1 cellular context compared by ENCODE assay signal in the genomic region with DNA sequence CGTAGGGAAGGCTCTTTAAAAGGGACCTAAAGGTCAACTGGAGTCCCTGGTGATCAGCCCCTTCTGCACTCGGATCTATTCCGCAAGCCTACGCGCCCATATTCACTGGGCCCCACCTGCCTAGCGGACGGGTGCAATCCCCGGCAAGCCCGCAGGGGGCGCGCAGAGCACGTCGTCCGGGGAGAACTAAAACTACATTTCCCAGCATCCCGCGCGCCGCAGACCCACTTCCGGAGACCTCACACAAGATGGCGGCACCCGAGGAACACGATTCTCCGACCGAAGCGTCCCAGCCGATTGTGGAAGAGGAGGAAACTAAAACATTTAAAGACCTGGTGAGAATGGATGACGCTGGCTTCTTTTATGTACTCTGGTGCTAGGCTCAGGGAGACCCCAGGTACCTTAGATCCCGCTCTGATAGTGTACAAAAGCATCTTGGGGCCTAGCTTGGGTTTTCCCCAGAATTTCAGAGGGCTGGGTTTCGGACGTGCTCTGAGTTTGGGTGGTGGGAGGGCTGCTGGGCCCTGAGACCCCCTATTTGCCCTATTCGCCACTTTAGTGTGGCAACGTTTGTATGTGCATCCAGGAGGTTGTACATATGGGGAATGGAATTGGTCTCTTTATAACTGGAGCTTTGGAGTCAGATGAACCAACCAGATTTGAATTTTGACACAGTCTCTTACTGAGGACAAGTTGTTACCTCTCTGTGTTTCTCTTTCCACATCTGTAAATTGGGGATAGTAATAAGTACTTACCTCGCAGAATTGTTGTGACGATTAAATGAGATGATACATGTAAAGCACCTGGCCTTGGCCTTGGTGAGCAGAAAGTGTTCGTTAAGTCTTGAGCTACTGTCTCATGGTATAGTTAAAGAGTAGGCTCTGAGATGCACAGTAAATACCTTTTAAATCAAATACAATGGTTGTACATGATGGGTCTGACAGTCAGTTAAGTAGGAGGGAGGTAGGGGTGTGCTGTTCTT.
TF ChIP-seq lines count a peak whose summit lies in the region.

TSS of gene DDX47 (plus strand) at position 227 of the 982 bp plus-strand sequence. CDS start at position 249, 22 bp downstream.

TF ChIP-seq in HepG2, 621 proteins besides CTCF, POLR2A, EP300 and RAD21 (continued from another document and continues in another):
- TF ChIP-seq ARID5B (CRISPR knock-in tag; IDR thresholded peaks at IDR 0.05) (peak; percentile 52; the same call in 1 of the 2 replicates), ZNF557 (CRISPR knock-in tag; IDR thresholded peaks at IDR 0.05) (no peak), RFX1 (IDR thresholded peaks at IDR 0.05) (no peak), ZBTB40 (IDR thresholded peaks at IDR 0.05) (peak; percentile 15; the same call in 1 of the 2 replicates), ZBTB40 (CRISPR knock-in tag; IDR thresholded peaks at IDR 0.05) (peak; percentile 79), THAP11 (CRISPR knock-in tag; IDR thresholded peaks at IDR 0.05) (peak; percentile 100), DRAP1 (CRISPR knock-in tag; IDR thresholded peaks at IDR 0.05) (peak; percentile 47; the same call in 1 of the 2 replicates), PHF5A (CRISPR knock-in tag; IDR thresholded peaks at IDR 0.05; ENCODE audit: low read depth, unreplicated experiment) (peak; percentile 23), NBN (conservative IDR thresholded peaks at IDR 0.05) (no peak), ZNF7 (CRISPR knock-in tag; IDR thresholded peaks at IDR 0.05) (no peak), ATF7-NPFF (CRISPR knock-in tag; IDR thresholded peaks at IDR 0.05; ENCODE audit: low read depth) (no peak), ZNF713 (CRISPR knock-in tag; IDR thresholded peaks at IDR 0.05) (no peak), HMGA1 (CRISPR knock-in tag; conservative IDR thresholded peaks at IDR 0.05) (no peak), RXRB (CRISPR knock-in tag; IDR thresholded peaks at IDR 0.05; ENCODE audit: borderline replicate concordance) (peak; percentile 62; the same call in 1 of the 2 replicates), GATA4 (IDR thresholded peaks at IDR 0.05; ENCODE audit: borderline replicate concordance, low read depth) (no peak), TIGD3 (CRISPR knock-in tag; IDR thresholded peaks at IDR 0.05; ENCODE audit: borderline replicate concordance) (no peak)
- TF ChIP-seq, protein P1, sequence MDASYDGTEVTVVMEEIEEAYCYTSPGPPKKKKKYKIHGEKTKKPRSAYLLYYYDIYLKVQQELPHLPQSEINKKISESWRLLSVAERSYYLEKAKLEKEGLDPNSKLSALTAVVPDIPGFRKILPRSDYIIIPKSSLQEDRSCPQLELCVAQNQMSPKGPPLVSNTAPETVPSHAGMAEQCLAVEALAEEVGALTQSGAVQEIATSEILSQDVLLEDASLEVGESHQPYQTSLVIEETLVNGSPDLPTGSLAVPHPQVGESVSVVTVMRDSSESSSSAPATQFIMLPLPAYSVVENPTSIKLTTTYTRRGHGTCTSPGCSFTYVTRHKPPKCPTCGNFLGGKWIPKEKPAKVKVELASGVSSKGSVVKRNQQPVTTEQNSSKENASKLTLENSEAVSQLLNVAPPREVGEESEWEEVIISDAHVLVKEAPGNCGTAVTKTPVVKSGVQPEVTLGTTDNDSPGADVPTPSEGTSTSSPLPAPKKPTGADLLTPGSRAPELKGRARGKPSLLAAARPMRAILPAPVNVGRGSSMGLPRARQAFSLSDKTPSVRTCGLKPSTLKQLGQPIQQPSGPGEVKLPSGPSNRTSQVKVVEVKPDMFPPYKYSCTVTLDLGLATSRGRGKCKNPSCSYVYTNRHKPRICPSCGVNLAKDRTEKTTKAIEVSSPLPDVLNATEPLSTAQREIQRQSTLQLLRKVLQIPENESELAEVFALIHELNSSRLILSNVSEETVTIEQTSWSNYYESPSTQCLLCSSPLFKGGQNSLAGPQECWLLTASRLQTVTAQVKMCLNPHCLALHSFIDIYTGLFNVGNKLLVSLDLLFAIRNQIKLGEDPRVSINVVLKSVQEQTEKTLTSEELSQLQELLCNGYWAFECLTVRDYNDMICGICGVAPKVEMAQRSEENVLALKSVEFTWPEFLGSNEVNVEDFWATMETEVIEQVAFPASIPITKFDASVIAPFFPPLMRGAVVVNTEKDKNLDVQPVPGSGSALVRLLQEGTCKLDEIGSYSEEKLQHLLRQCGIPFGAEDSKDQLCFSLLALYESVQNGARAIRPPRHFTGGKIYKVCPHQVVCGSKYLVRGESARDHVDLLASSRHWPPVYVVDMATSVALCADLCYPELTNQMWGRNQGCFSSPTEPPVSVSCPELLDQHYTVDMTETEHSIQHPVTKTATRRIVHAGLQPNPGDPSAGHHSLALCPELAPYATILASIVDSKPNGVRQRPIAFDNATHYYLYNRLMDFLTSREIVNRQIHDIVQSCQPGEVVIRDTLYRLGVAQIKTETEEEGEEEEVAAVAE (CRISPR knock-in tag; IDR thresholded peaks at IDR 0.05; ENCODE audit: borderline replicate concordance), result no peak
- TF ChIP-seq, protein P2, sequence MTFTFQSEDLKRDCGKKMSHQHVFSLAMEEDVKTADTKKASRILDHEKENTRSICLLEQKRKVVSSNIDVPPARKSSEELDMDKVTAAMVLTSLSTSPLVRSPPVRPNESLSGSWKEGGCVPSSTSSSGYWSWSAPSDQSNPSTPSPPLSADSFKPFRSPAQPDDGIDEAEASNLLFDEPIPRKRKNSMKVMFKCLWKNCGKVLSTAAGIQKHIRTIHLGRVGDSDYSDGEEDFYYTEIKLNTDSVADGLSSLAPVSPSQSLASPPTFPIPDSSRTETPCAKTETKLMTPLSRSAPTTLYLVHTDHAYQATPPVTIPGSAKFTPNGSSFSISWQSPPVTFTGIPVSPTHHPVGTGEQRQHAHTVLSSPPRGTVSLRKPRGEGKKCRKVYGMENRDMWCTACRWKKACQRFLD (CRISPR knock-in tag; IDR thresholded peaks at IDR 0.05; ENCODE audit: borderline replicate concordance), result no peak; the same call in 1 of the 2 replicates
- TF ChIP-seq, protein P3, sequence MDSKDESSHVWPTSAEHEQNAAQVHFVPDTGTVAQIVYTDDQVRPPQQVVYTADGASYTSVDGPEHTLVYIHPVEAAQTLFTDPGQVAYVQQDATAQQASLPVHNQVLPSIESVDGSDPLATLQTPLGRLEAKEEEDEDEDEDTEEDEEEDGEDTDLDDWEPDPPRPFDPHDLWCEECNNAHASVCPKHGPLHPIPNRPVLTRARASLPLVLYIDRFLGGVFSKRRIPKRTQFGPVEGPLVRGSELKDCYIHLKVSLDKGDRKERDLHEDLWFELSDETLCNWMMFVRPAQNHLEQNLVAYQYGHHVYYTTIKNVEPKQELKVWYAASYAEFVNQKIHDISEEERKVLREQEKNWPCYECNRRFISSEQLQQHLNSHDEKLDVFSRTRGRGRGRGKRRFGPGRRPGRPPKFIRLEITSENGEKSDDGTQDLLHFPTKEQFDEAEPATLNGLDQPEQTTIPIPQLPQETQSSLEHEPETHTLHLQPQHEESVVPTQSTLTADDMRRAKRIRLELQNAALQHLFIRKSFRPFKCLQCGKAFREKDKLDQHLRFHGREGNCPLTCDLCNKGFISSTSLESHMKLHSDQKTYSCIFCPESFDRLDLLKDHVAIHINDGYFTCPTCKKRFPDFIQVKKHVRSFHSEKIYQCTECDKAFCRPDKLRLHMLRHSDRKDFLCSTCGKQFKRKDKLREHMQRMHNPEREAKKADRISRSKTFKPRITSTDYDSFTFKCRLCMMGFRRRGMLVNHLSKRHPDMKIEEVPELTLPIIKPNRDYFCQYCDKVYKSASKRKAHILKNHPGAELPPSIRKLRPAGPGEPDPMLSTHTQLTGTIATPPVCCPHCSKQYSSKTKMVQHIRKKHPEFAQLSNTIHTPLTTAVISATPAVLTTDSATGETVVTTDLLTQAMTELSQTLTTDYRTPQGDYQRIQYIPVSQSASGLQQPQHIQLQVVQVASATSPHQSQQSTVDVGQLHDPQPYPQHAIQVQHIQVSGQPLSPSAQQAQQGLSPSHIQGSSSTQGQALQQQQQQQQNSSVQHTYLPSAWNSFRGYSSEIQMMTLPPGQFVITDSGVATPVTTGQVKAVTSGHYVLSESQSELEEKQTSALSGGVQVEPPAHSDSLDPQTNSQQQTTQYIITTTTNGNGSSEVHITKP (CRISPR knock-in tag; IDR thresholded peaks at IDR 0.05; ENCODE audit: low read depth), result 0 out of 2 replicates have a peak, but pooled peaks have one; percentile 51
